26 cellular contexts compared by ENCODE assay signal in genomic region chr11:119178166-119178680, GRCh38. TPM values are rescaled to one million over a fixed set of nuclear protein-coding genes. Genes with fewer than 3 reads are reported as not detected.
DNase-seq lines count a peak whose midpoint lies in the region; ATAC-seq, FAIRE-seq and TF ChIP-seq lines count a peak whose summit lies in the region.
"Had no signal": no experiment of that assay in that cellular context is flagged by ENCODE, and none has a peak within 500 bp of the region (broad histone marks: within the 10 kb centered on the region; RNA-seq: fewer than 3 reads in every experiment).

No MANE protein-coding gene starts in this region.

- no peak for DNase-seq in CD4-positive, alpha-beta T cell
- DNase-seq in DMS53 treated with DMSO at 0.1 percent for 48 hours (lab: John Stamatoyannopoulos, UW; ENCODE audit: unreplicated experiment) (peak; percentile 6), SK-N-MC (ENCODE audit: low read depth, low spot score) (no peak), endothelial cell of umbilical vein (ENCODE audit: low read depth, low spot score) (peak; percentile 63), ecto neural progenitor cell (ENCODE audit: low spot score) (no peak), T-helper 17 cell (no peak), DMS 273 (lab: John Stamatoyannopoulos, UW; ENCODE audit: unreplicated experiment) (no peak)
- DNase-seq in NK-92 treated with Interleukin-12 subunit alpha and Interleukin-12 subunit beta, amount 100 ng/mL, for 24 hours (lab: John Stamatoyannopoulos, UW), result no peak
- DNase-seq: activated naive CD4-positive, alpha-beta T cell treated with anti-CD3 and anti-CD28 coated beads, Interleukin-2, amount 50 U/mL, for 16 hours; aorta; CD8-positive, alpha-beta memory T cell; DMS79; head of caudate nucleus; Karpas-422; NCI-H1694 treated with DMSO at 0.1 percent for 48 hours; NCI-H2171; NCI-H524; nucleus accumbens; psoas muscle; stimulated activated CD4-positive, alpha-beta T cell treated with anti-CD3 and anti-CD28 coated beads, Interleukin-2, amount 100 ng/mL, for 24 hours; upper lobe of right lung had no signal

- H3K27me3 Mint-ChIP-seq in CD4-positive, alpha-beta T cell, result no peaks in the 10 kb centered on the region
- no peaks in the 10 kb centered on the region for H3K27me3 Mint-ChIP-seq in T-helper 17 cell
- H3K27me3 Mint-ChIP-seq: dendritic cell treated with granulocyte-macrophage colony-stimulating factor and Interleukin-4, amounts not matched to agents 40 ng/mL and 50 ng/mL, for 4 days had no signal

- H3K9me3 ChIP-seq in CD4-positive, alpha-beta T cell (ENCODE audit: control insufficient read depth, low read length), result no peaks in the 10 kb centered on the region
- H3K9me3 ChIP-seq in SK-N-MC (ENCODE audit: low read depth, low read length), result no peaks in the 10 kb centered on the region
- H3K9me3 ChIP-seq in endothelial cell of umbilical vein (replicated peaks; ENCODE audit: control insufficient read depth, insufficient read depth, low read length), result no peaks in the 10 kb centered on the region
- H3K9me3 ChIP-seq in T-helper 17 cell (ENCODE audit: control insufficient read depth, low read length, poor library complexity, severe bottlenecking), result no peaks in the 10 kb centered on the region
- H3K9me3 ChIP-seq: psoas muscle, upper lobe of right lung had no signal

- no peak for TF ChIP-seq CTCF in CD4-positive, alpha-beta T cell (IDR thresholded peaks at IDR 0.05)
- no peak for TF ChIP-seq CTCF in endothelial cell of umbilical vein (IDR thresholded peaks at IDR 0.05; ENCODE audit: extremely low read depth in 1 of 2, insufficient read depth in 1 of 2, low read depth in 1 of 2, low read length in 2 of 2)

- no peaks in the 10 kb centered on the region for H3K9me3 Mint-ChIP-seq in CD4-positive, alpha-beta T cell
- H3K9me3 Mint-ChIP-seq: CD8-positive, alpha-beta memory T cell; dendritic cell treated with granulocyte-macrophage colony-stimulating factor and Interleukin-4, amounts not matched to agents 40 ng/mL and 50 ng/mL, for 4 days had no signal

- BruUV-seq in endothelial cell of umbilical vein (replicated peaks; lab: Mats Ljungman, UMichigan), result no TSS peak

- ATAC-seq in CD4-positive, alpha-beta T cell (ENCODE audit: poor library complexity), result no peak
- no peak for ATAC-seq in T-helper 17 cell
- ATAC-seq: GM12878, psoas muscle, upper lobe of right lung had no signal

- H3K36me3 ChIP-seq in SK-N-MC (ENCODE audit: insufficient read depth, low read length), result no peaks in the 10 kb centered on the region
- H3K36me3 ChIP-seq in endothelial cell of umbilical vein (ENCODE audit: control insufficient read depth in 2 of 2, extremely low read depth in 1 of 2, insufficient read depth in 2 of 2, low read length in 2 of 2), result no peaks in the 10 kb centered on the region

- no peak for TF ChIP-seq POLR2A in endothelial cell of umbilical vein (IDR thresholded peaks at IDR 0.05; ENCODE audit: low read depth, low read length)

- peak overlapping the region; percentile 77 for H2AFZ ChIP-seq in endothelial cell of umbilical vein (ENCODE audit: low read depth, low read length)

- peaks cover 29% of the 10 kb centered on the region for H3K36me3 Mint-ChIP-seq in CD4-positive, alpha-beta T cell (ENCODE audit: low read depth)
- no peaks in the 10 kb centered on the region for H3K36me3 Mint-ChIP-seq in T-helper 17 cell (ENCODE audit: low read depth)

- CTCF ChIA-PET in CD4-positive, alpha-beta T cell (lab: Charles Lee), result no interaction called here
- CTCF ChIA-PET in endothelial cell of umbilical vein (lab: Charles Lee), result interaction anchor here (1.0 to 1.7 kb wide), 7 partner anchors 9 to 160 kb away, joined by 3 to 16 read pairs (median 3); partner anchors contain the start of genes C2CD2L and NLRX1

- peak overlapping the region; percentile 22 for H3K9ac ChIP-seq in SK-N-MC (ENCODE audit: insufficient read length)
- no peak overlapping the region for H3K9ac ChIP-seq in endothelial cell of umbilical vein (replicated peaks; ENCODE audit: extremely low read depth, insufficient read depth, low read length)

- peak; percentile 94 for FAIRE-seq in endothelial cell of umbilical vein (lab: Jason Lieb, UNC)
- FAIRE-seq: GM12878 had no signal

- H3K27ac ChIP-seq in CD4-positive, alpha-beta T cell (ENCODE audit: low read depth, low read length), result peak overlapping the region; percentile 21
- H3K27ac ChIP-seq in SK-N-MC (no peak overlapping the region), endothelial cell of umbilical vein (ENCODE audit: insufficient read depth, low read depth, low read length) (peak overlapping the region; percentile 45)
- H3K27ac ChIP-seq: psoas muscle, upper lobe of right lung had no signal

- H4K20me1 ChIP-seq in endothelial cell of umbilical vein (replicated peaks; ENCODE audit: control insufficient read depth, extremely low read depth, insufficient read depth, low read length), result no peaks in the 10 kb centered on the region

- H3K27me3 ChIP-seq in CD4-positive, alpha-beta T cell (ENCODE audit: control insufficient read depth, insufficient read depth, low read length), result no peaks in the 10 kb centered on the region
- H3K27me3 ChIP-seq in endothelial cell of umbilical vein (ENCODE audit: control insufficient read depth in 2 of 2, insufficient read depth in 2 of 2, low read length in 2 of 2), result no peaks in the 10 kb centered on the region
- H3K27me3 ChIP-seq: upper lobe of right lung had no signal

- no peak overlapping the region for H3K4me3 Mint-ChIP-seq in CD4-positive, alpha-beta T cell
- H3K4me3 Mint-ChIP-seq in T-helper 17 cell, result no peak overlapping the region
- H3K4me3 Mint-ChIP-seq: CD8-positive, alpha-beta memory T cell; dendritic cell treated with granulocyte-macrophage colony-stimulating factor and Interleukin-4, amounts not matched to agents 40 ng/mL and 50 ng/mL, for 4 days had no signal

- peak overlapping the region; percentile 43 for H3K4me2 ChIP-seq in endothelial cell of umbilical vein (ENCODE audit: insufficient read depth, low read length)

- peak overlapping the region; percentile 52 for H3K27ac Mint-ChIP-seq in CD4-positive, alpha-beta T cell
- no peak overlapping the region for H3K27ac Mint-ChIP-seq in T-helper 17 cell
- H3K27ac Mint-ChIP-seq: CD8-positive, alpha-beta memory T cell; dendritic cell treated with granulocyte-macrophage colony-stimulating factor and Interleukin-4, amounts not matched to agents 40 ng/mL and 50 ng/mL, for 4 days had no signal

- H3K4me3 ChIP-seq in SK-N-MC, result no peak overlapping the region
- H3K4me3 ChIP-seq in endothelial cell of umbilical vein (replicated peaks in 1 of 3; ENCODE audit: insufficient read depth in 1 of 3, low read depth in 1 of 3, low read length in 3 of 3), result no peak overlapping the region
- H3K4me3 ChIP-seq: GM12878, psoas muscle, upper lobe of right lung had no signal

- peaks cover 29% of the 10 kb centered on the region for H3K4me1 ChIP-seq in endothelial cell of umbilical vein (ENCODE audit: control insufficient read depth, extremely low read depth, insufficient read depth, low read length)
- H3K4me1 ChIP-seq: psoas muscle, upper lobe of right lung had no signal

- POLR2A ChIA-PET in CD4-positive, alpha-beta T cell (lab: Charles Lee), result interaction anchor here (2.2 kb wide), 1 partner anchor 9 kb away, joined by 6 read pairs; the partner anchor contains the start of gene NLRX1
- POLR2A ChIA-PET in endothelial cell of umbilical vein (lab: Charles Lee), result interaction anchor here (1.0 to 2.2 kb wide), 2 partner anchors 9 to 16 kb away, joined by 3 to 10 read pairs; partner anchors contain the start of gene NLRX1

- dilution Hi-C loops in endothelial cell of umbilical vein (cut with MboI; ENCODE audit: extremely low pct_ligation_motif_present, low sequenced_read_pairs), result no loop called here

- H3K4me1 Mint-ChIP-seq in CD4-positive, alpha-beta T cell (ENCODE audit: low read depth), result peaks cover 16% of the 10 kb centered on the region
- H3K4me1 Mint-ChIP-seq in T-helper 17 cell, result peaks cover 3% of the 10 kb centered on the region

- no peaks in the 10 kb centered on the region for H3K79me2 ChIP-seq in endothelial cell of umbilical vein (ENCODE audit: control insufficient read depth, insufficient read depth, low read length)

- H3K9me1 ChIP-seq in endothelial cell of umbilical vein (replicated peaks; ENCODE audit: control insufficient read depth, extremely low read depth, insufficient read depth, low read length), result no peaks in the 10 kb centered on the region

- intact Hi-C loops in CD4-positive, alpha-beta T cell (cut with DNase I, micrococcal nuclease), result no loop called here
- intact Hi-C loops in endothelial cell of umbilical vein (cut with micrococcal nuclease), result loop anchor here (1.0 kb wide), 1 partner anchor 10 kb away; the partner anchor contains the start of gene NLRX1

RNA-seq across cellular contexts. Expression of gene NHERF4, which starts 7.1 kb away (rescaled TPM):
- under 1 TPM; 0.59 to 0.63 TPM for total RNA-seq in CD4-positive, alpha-beta T cell
- total RNA-seq in endothelial cell of umbilical vein (not detected in 2 replicates), T-helper 17 cell (1 to 10 TPM in 1 of 2 donors, under 1 TPM in 1; 0.65 to 1.0 TPM)
- not detected in 2 replicates for polyA plus RNA-seq in endothelial cell of umbilical vein
- not detected in 2 replicates for polyA plus RNA-seq in endothelial cell of umbilical vein (2011; cell fraction: cytosol; rRNA removed)
- polyA plus RNA-seq in endothelial cell of umbilical vein (2011; cell fraction: nucleus; rRNA removed), result not detected in 2 replicates
- polyA plus RNA-seq in endothelial cell of umbilical vein (2012), result not detected in 2 replicates
- polyA minus RNA-seq in endothelial cell of umbilical vein, result 0.57 TPM in 1 of 2 replicates, not detected in the other
- polyA minus RNA-seq in endothelial cell of umbilical vein (2011; cell fraction: cytosol; rRNA and poly(A)+ RNA removed), result not detected
- not detected in 2 replicates for polyA minus RNA-seq in endothelial cell of umbilical vein (2011; cell fraction: nucleus; rRNA and poly(A)+ RNA removed)
- total RNA-seq: cardiac septum, H4, psoas muscle had no signal
- polyA plus RNA-seq: CD8-positive, alpha-beta memory T cell; GM12878 had no signal

RNA-seq across cellular contexts. Expression of gene NLRX1, which starts 9.7 kb away (rescaled TPM):
- total RNA-seq in CD4-positive, alpha-beta T cell, result 1 to 10 TPM; 4.2 to 5.4 TPM
- total RNA-seq in endothelial cell of umbilical vein (14.6 and 15.1 TPM in 2 replicates), T-helper 17 cell (1 to 10 TPM; 6.6 to 6.9 TPM)
- polyA plus RNA-seq in endothelial cell of umbilical vein, result 15.5 and 18.3 TPM in 2 replicates
- 7.9 and 9.0 TPM in 2 replicates for polyA plus RNA-seq in endothelial cell of umbilical vein (2011; cell fraction: cytosol; rRNA removed)
- polyA plus RNA-seq in endothelial cell of umbilical vein (2011; cell fraction: nucleus; rRNA removed), result 12.7 and 15.1 TPM in 2 replicates
- 8.3 and 11.6 TPM in 2 replicates for polyA plus RNA-seq in endothelial cell of umbilical vein (2012)
- 15.4 and 18.9 TPM in 2 replicates for polyA minus RNA-seq in endothelial cell of umbilical vein
- polyA minus RNA-seq in endothelial cell of umbilical vein (2011; cell fraction: cytosol; rRNA and poly(A)+ RNA removed), result 6.1 TPM
- polyA minus RNA-seq in endothelial cell of umbilical vein (2011; cell fraction: nucleus; rRNA and poly(A)+ RNA removed), result 9.3 and 12.4 TPM in 2 replicates

RNA-seq across cellular contexts. Expression of gene CBL, which starts 27.9 kb away (rescaled TPM):
- 10 to 100 TPM; 19.5 to 20.8 TPM for total RNA-seq in CD4-positive, alpha-beta T cell
- total RNA-seq in endothelial cell of umbilical vein (40.1 and 41.5 TPM in 2 replicates), T-helper 17 cell (10 to 100 TPM; 36.1 to 41.9 TPM)
- 12.5 and 15.5 TPM in 2 replicates for polyA plus RNA-seq in endothelial cell of umbilical vein
- 15.3 and 16.3 TPM in 2 replicates for polyA plus RNA-seq in endothelial cell of umbilical vein (2011; cell fraction: cytosol; rRNA removed)
- 26.4 and 30.7 TPM in 2 replicates for polyA plus RNA-seq in endothelial cell of umbilical vein (2011; cell fraction: nucleus; rRNA removed)
- polyA plus RNA-seq in endothelial cell of umbilical vein (2012), result 16.8 and 19.8 TPM in 2 replicates
- 31.4 and 34.9 TPM in 2 replicates for polyA minus RNA-seq in endothelial cell of umbilical vein
- polyA minus RNA-seq in endothelial cell of umbilical vein (2011; cell fraction: cytosol; rRNA and poly(A)+ RNA removed), result 7.5 TPM
- polyA minus RNA-seq in endothelial cell of umbilical vein (2011; cell fraction: nucleus; rRNA and poly(A)+ RNA removed), result 19.9 and 29.0 TPM in 2 replicates

RNA-seq across cellular contexts. Expression of gene ABCG4, which starts 29.4 kb away (rescaled TPM):
- total RNA-seq in CD4-positive, alpha-beta T cell, result under 1 TPM in 1 of 2 experiments, not detected in 1; 0.08 TPM
- 0.67 and 1.7 TPM in 2 replicates for total RNA-seq in endothelial cell of umbilical vein
- polyA plus RNA-seq in endothelial cell of umbilical vein, result 1.0 TPM in 2 replicates
- 0.35 and 0.47 TPM in 2 replicates for polyA plus RNA-seq in endothelial cell of umbilical vein (2011; cell fraction: cytosol; rRNA removed)
- polyA plus RNA-seq in endothelial cell of umbilical vein (2011; cell fraction: nucleus; rRNA removed), result 2.9 and 3.7 TPM in 2 replicates
- polyA plus RNA-seq in endothelial cell of umbilical vein (2012), result 0.64 and 1.2 TPM in 2 replicates
- polyA minus RNA-seq in endothelial cell of umbilical vein, result 1.5 TPM in 2 replicates
- polyA minus RNA-seq in endothelial cell of umbilical vein (2011; cell fraction: cytosol; rRNA and poly(A)+ RNA removed), result not detected
- 1.3 TPM in 2 replicates for polyA minus RNA-seq in endothelial cell of umbilical vein (2011; cell fraction: nucleus; rRNA and poly(A)+ RNA removed)
- not detected for total RNA-seq in T-helper 17 cell
- total RNA-seq: GM12878; T-helper 1 cell treated with Interleukin-12 subunit alpha and Interleukin-12 subunit beta and Interleukin-4 antibody, amounts not matched to agents 30 ng/mL and 1 ng/mL, for 36 hours had no signal
- polyA plus RNA-seq: CD8-positive, alpha-beta memory T cell; GM12878 had no signal

RNA-seq across cellular contexts. Expression of gene HINFP, which starts 56.8 kb away (rescaled TPM):
- total RNA-seq in CD4-positive, alpha-beta T cell, result 10 to 100 TPM; 17.6 to 20.5 TPM
- 32.6 and 33.4 TPM in 2 replicates for total RNA-seq in endothelial cell of umbilical vein
- 30.8 and 34.6 TPM in 2 replicates for polyA plus RNA-seq in endothelial cell of umbilical vein
- 21.0 and 21.9 TPM in 2 replicates for polyA plus RNA-seq in endothelial cell of umbilical vein (2011; cell fraction: cytosol; rRNA removed)
- 102 and 113 TPM in 2 replicates for polyA plus RNA-seq in endothelial cell of umbilical vein (2011; cell fraction: nucleus; rRNA removed)
- 11.6 and 15.8 TPM in 2 replicates for polyA plus RNA-seq in endothelial cell of umbilical vein (2012)
- polyA minus RNA-seq in endothelial cell of umbilical vein, result 39.0 and 42.6 TPM in 2 replicates
- 13.6 TPM for polyA minus RNA-seq in endothelial cell of umbilical vein (2011; cell fraction: cytosol; rRNA and poly(A)+ RNA removed)
- 33.2 and 47.0 TPM in 2 replicates for polyA minus RNA-seq in endothelial cell of umbilical vein (2011; cell fraction: nucleus; rRNA and poly(A)+ RNA removed)
- total RNA-seq in T-helper 17 cell, result 10 to 100 TPM; 22.3 to 26.1 TPM

Comparison
In these comparisons a context has a peak if more than half of its experiments do, and no peak if none do; other contexts are left out.
1. DNase-seq: peak in DMS53 treated with DMSO at 0.1 percent for 48 hours (single experiment) and endothelial cell of umbilical vein (single experiment); none in CD4-positive, alpha-beta T cell (0 of 10), SK-N-MC (single experiment), ecto neural progenitor cell (single experiment), T-helper 17 cell (0 of 3), NK-92 treated with Interleukin-12 subunit alpha and Interleukin-12 subunit beta, amount 100 ng/mL, for 24 hours (single experiment) and DMS 273 (single experiment).